Comparison of ENCODE assay signal across 33 cellular contexts in genomic region chr19:53664760-53665159, GRCh38. TPM values are rescaled to one million over a fixed set of nuclear protein-coding genes. Genes with fewer than 3 reads are reported as not detected.
"Had no signal": no experiment of that assay in that cellular context is flagged by ENCODE, and none has a peak within 500 bp of the region (broad histone marks: within the 10 kb centered on the region; RNA-seq: fewer than 3 reads in every experiment).

No MANE protein-coding gene starts in this region.

- H3K4me1 Mint-ChIP-seq: naive B cell; stimulated activated naive CD8-positive, alpha-beta T cell treated with anti-CD3 and anti-CD28 coated beads, Interleukin-15, amount 100 ng/mL, for 72 hours had no signal

- H3K27ac Mint-ChIP-seq: mesothelial cell of epicardium; natural killer cell treated with Interleukin-12 subunit alpha and Interleukin-12 subunit beta and Interleukin-15 and Interleukin-18, amount 100 ng/mL, for 72 hours; stimulated activated naive CD8-positive, alpha-beta T cell treated with anti-CD3 and anti-CD28 coated beads, Interleukin-15, amount 100 ng/mL, for 72 hours had no signal

- H3K9me3 ChIP-seq: gastrocnemius medialis, left lung, prostate gland, right atrium auricular region, suprapubic skin, transverse colon had no signal

- H3K36me3 Mint-ChIP-seq: mesothelial cell of epicardium; naive B cell; natural killer cell treated with Interleukin-12 subunit alpha and Interleukin-12 subunit beta and Interleukin-15 and Interleukin-18, amount 100 ng/mL, for 72 hours had no signal

- H3K27me3 ChIP-seq: gastrocnemius medialis, left lung, right atrium auricular region, suprapubic skin, transverse colon had no signal

- H3K4me3 Mint-ChIP-seq: mesothelial cell of epicardium; naive B cell; natural killer cell treated with Interleukin-12 subunit alpha and Interleukin-12 subunit beta and Interleukin-15 and Interleukin-18, amount 100 ng/mL, for 72 hours; stimulated activated naive CD8-positive, alpha-beta T cell treated with anti-CD3 and anti-CD28 coated beads, Interleukin-15, amount 100 ng/mL, for 72 hours had no signal

- H3K9me3 Mint-ChIP-seq: mesothelial cell of epicardium; natural killer cell treated with Interleukin-12 subunit alpha and Interleukin-12 subunit beta and Interleukin-15 and Interleukin-18, amount 100 ng/mL, for 72 hours had no signal

- H3K4me3 ChIP-seq: gastrocnemius medialis, left lung, mucosa of descending colon, prostate gland, right atrium auricular region, smooth muscle cell, suprapubic skin, transverse colon had no signal

- H3K27ac ChIP-seq: epithelial cell of prostate, gastrocnemius medialis, left lung, prostate gland, right atrium auricular region, suprapubic skin, transverse colon had no signal

- DNase-seq: cortex of kidney; foreskin fibroblast; gastrocnemius medialis; head of caudate nucleus; left cardiac atrium; left lung; mesenchymal stem cell; mucosa of descending colon; naive B cell; nucleus accumbens; stimulated activated CD4-positive, alpha-beta T cell treated with anti-CD3 and anti-CD28 coated beads, Interleukin-12 subunit alpha, Interleukin-12 subunit beta, amount 100 ng/mL, for 4 hours; stimulated activated CD4-positive, alpha-beta T cell treated with anti-CD3 and anti-CD28 coated beads, Interleukin-1b, Interleukin-23, amount 100 ng/mL, for 48 hours; stimulated activated CD4-positive, alpha-beta T cell treated with anti-CD3 and anti-CD28 coated beads, Interleukin-4, amount 100 ng/mL, for 1 hour; stimulated activated CD8-positive, alpha-beta memory T cell treated with anti-CD3 and anti-CD28 coated beads, Interleukin-4, amount 100 ng/mL, for 48 hours; stimulated activated naive CD4-positive, alpha-beta T cell; stimulated activated naive CD8-positive, alpha-beta T cell treated with anti-CD3 and anti-CD28 coated beads, Interleukin-15, amount 100 ng/mL, for 72 hours; transverse colon had no signal

- H3K36me3 ChIP-seq: gastrocnemius medialis, left lung, prostate gland, right atrium auricular region, suprapubic skin, transverse colon had no signal

- H3K27me3 Mint-ChIP-seq: naive B cell; stimulated activated naive CD8-positive, alpha-beta T cell treated with anti-CD3 and anti-CD28 coated beads, Interleukin-15, amount 100 ng/mL, for 72 hours had no signal

- H3K4me1 ChIP-seq: gastrocnemius medialis, left lung, prostate gland, right atrium auricular region, suprapubic skin, transverse colon had no signal

- H3K4me2 ChIP-seq: smooth muscle cell had no signal

RNA-seq across cellular contexts. Expression of gene DPRX, which starts 33.0 kb away (rescaled TPM):
- total RNA-seq: dermis microvascular lymphatic vessel endothelial cell; esophagus mucosa; glomerular endothelial cell; kidney epithelial cell; left cardiac atrium; left lung; lower leg skin; lung microvascular endothelial cell; mesothelial cell of epicardium; mucosa of descending colon; natural killer cell treated with Interleukin-12 subunit alpha and Interleukin-12 subunit beta and Interleukin-15 and Interleukin-18, amount 100 ng/mL, for 72 hours; osteocyte; prostate gland; right atrium auricular region; sciatic nerve; smooth muscle cell; suprapubic skin; transverse colon; ureter had no signal
- polyA plus RNA-seq: smooth muscle cell had no signal
